In genomic region chr4:17577660-17578481, GRCh38 we compare ENCODE assay signal across 8 cellular contexts. TPM values are rescaled to one million over a fixed set of nuclear protein-coding genes. Genes with fewer than 3 reads are reported as not detected.
DNase-seq lines count a peak whose midpoint lies in the region; ATAC-seq and TF ChIP-seq lines count a peak whose summit lies in the region.

No MANE protein-coding gene starts in this region.

- H3K9me3 Mint-ChIP-seq in activated CD4-positive, alpha-beta T cell treated with anti-CD3 and anti-CD28 coated beads, Interleukin-2, amount 10 ng/mL, durations not matched to agents 24 days and 14 days, result no peaks in the 10 kb centered on the region
- H3K9me3 Mint-ChIP-seq in mesothelial cell of epicardium, result no peaks in the 10 kb centered on the region
- H3K9me3 Mint-ChIP-seq in stimulated activated naive CD8-positive, alpha-beta T cell treated with anti-CD3 and anti-CD28 coated beads, Interleukin-15, amount 100 ng/mL, for 72 hours, result no peaks in the 10 kb centered on the region

- H3K4me3 ChIP-seq in endocrine pancreas (ENCODE audit: control insufficient read depth, insufficient read depth, low read length), result peak overlapping the region; percentile 68

- H3K4me1 Mint-ChIP-seq in activated CD4-positive, alpha-beta T cell treated with anti-CD3 and anti-CD28 coated beads, Interleukin-2, amount 10 ng/mL, durations not matched to agents 24 days and 14 days, result peaks cover 37% of the 10 kb centered on the region
- H3K4me1 Mint-ChIP-seq in mesothelial cell of epicardium, result peaks cover 14% of the 10 kb centered on the region
- peaks cover 19% of the 10 kb centered on the region for H3K4me1 Mint-ChIP-seq in stimulated activated naive CD8-positive, alpha-beta T cell treated with anti-CD3 and anti-CD28 coated beads, Interleukin-15, amount 100 ng/mL, for 72 hours

- H3K4me3 Mint-ChIP-seq in activated CD4-positive, alpha-beta T cell treated with anti-CD3 and anti-CD28 coated beads, Interleukin-2, amount 10 ng/mL, durations not matched to agents 24 days and 14 days, result peak overlapping the region; percentile 97
- peak overlapping the region; percentile 83 for H3K4me3 Mint-ChIP-seq in mesothelial cell of epicardium
- peak overlapping the region; percentile 95 to 99 for H3K4me3 Mint-ChIP-seq in stimulated activated naive CD8-positive, alpha-beta T cell treated with anti-CD3 and anti-CD28 coated beads, Interleukin-15, amount 100 ng/mL, for 72 hours

- in situ Hi-C loops in KBM-7 (cut with MboI; ENCODE audit: low pct_unique_long_range_greater_than_20kb, low sequenced_read_pairs), result no loop called here

- H3K36me3 Mint-ChIP-seq in activated CD4-positive, alpha-beta T cell treated with anti-CD3 and anti-CD28 coated beads, Interleukin-2, amount 10 ng/mL, durations not matched to agents 24 days and 14 days (ENCODE audit: low read depth), result peaks cover 34% of the 10 kb centered on the region
- peaks cover 10% of the 10 kb centered on the region for H3K36me3 Mint-ChIP-seq in mesothelial cell of epicardium

- peak; percentile 47 for DNase-seq in DMS53 treated with DMSO at 0.1 percent for 48 hours (lab: John Stamatoyannopoulos, UW; ENCODE audit: unreplicated experiment)
- peak; percentile 37 for DNase-seq in KBM-7
- peak; percentile 77 for DNase-seq in activated CD4-positive, alpha-beta T cell treated with anti-CD3 and anti-CD28 coated beads, Interleukin-2, amount 10 ng/mL, durations not matched to agents 24 days and 14 days
- no peak for DNase-seq in mesothelial cell of epicardium (ENCODE audit: low spot score in 2 of 2, unreplicated experiment in 2 of 2)
- DNase-seq in stimulated activated naive CD8-positive, alpha-beta T cell treated with anti-CD3 and anti-CD28 coated beads, Interleukin-15, amount 100 ng/mL, for 72 hours, result peak in 1 of 2 donors; percentile 11
- no peak for DNase-seq in SHP77 (lab: John Stamatoyannopoulos, UW)

- H3K9ac ChIP-seq in endocrine pancreas (ENCODE audit: control insufficient read depth, insufficient read depth, low read length), result peak overlapping the region; percentile 49

- H3K27me3 Mint-ChIP-seq in activated CD4-positive, alpha-beta T cell treated with anti-CD3 and anti-CD28 coated beads, Interleukin-2, amount 10 ng/mL, durations not matched to agents 24 days and 14 days, result no peaks in the 10 kb centered on the region
- H3K27me3 Mint-ChIP-seq in mesothelial cell of epicardium (ENCODE audit: low read depth), result no peaks in the 10 kb centered on the region
- H3K27me3 Mint-ChIP-seq in stimulated activated naive CD8-positive, alpha-beta T cell treated with anti-CD3 and anti-CD28 coated beads, Interleukin-15, amount 100 ng/mL, for 72 hours, result no peaks in the 10 kb centered on the region

- TF ChIP-seq CTCF in mesothelial cell of epicardium (IDR thresholded peaks at IDR 0.05; ENCODE audit: unreplicated experiment), result no peak

- H3K27ac Mint-ChIP-seq in activated CD4-positive, alpha-beta T cell treated with anti-CD3 and anti-CD28 coated beads, Interleukin-2, amount 10 ng/mL, durations not matched to agents 24 days and 14 days, result peak overlapping the region; percentile 96
- peak overlapping the region; percentile 89 for H3K27ac Mint-ChIP-seq in mesothelial cell of epicardium
- H3K27ac Mint-ChIP-seq in stimulated activated naive CD8-positive, alpha-beta T cell treated with anti-CD3 and anti-CD28 coated beads, Interleukin-15, amount 100 ng/mL, for 72 hours, result peak overlapping the region; percentile 95 to 98

- intact Hi-C loops in activated CD4-positive, alpha-beta T cell treated with anti-CD3 and anti-CD28 coated beads, Interleukin-2, amount 10 ng/mL, durations not matched to agents 24 days and 14 days (cut with micrococcal nuclease), result loop anchor here (1.0 to 5.0 kb wide), 9 partner anchors 29 to 1896 kb away; partner anchors contain the start of genes DCAF16, FAM200B, LCORL and MED28

- H3K27me3 ChIP-seq in endocrine pancreas (ENCODE audit: control insufficient read depth, insufficient read depth, low read length), result no peaks in the 10 kb centered on the region

- H3K36me3 ChIP-seq in endocrine pancreas (ENCODE audit: control insufficient read depth, insufficient read depth, low read length), result no peaks in the 10 kb centered on the region

- H3K9me3 ChIP-seq in endocrine pancreas (ENCODE audit: control insufficient read depth, low read length), result no peaks in the 10 kb centered on the region

- H3K4me1 ChIP-seq in endocrine pancreas (ENCODE audit: control insufficient read depth, insufficient read depth, low read length), result no peaks in the 10 kb centered on the region

- ATAC-seq in GM21515 (IDR thresholded peaks at IDR 0.05; ENCODE audit: unreplicated experiment), result peak; percentile 7
- ATAC-seq in stimulated activated naive CD8-positive, alpha-beta T cell treated with anti-CD3 and anti-CD28 coated beads, Interleukin-15, amount 100 ng/mL, for 72 hours, result peak; percentile 42

RNA-seq across cellular contexts. Expression of gene LAP3, which starts 0.9 kb away (rescaled TPM):
- 114 and 126 TPM in 2 replicates for total RNA-seq in activated CD4-positive, alpha-beta T cell treated with anti-CD3 and anti-CD28 coated beads, Interleukin-2, amount 10 ng/mL, durations not matched to agents 24 days and 14 days
- 36.7 to 38.5 TPM (median 38.1 TPM) in 3 replicates for total RNA-seq in mesothelial cell of epicardium

RNA-seq across cellular contexts. Expression of gene MED28, which starts 36.6 kb away (rescaled TPM):
- total RNA-seq in activated CD4-positive, alpha-beta T cell treated with anti-CD3 and anti-CD28 coated beads, Interleukin-2, amount 10 ng/mL, durations not matched to agents 24 days and 14 days, result 54.5 and 55.5 TPM in 2 replicates
- total RNA-seq in mesothelial cell of epicardium, result 105 to 116 TPM (median 113 TPM) in 3 replicates

Comparison
In these comparisons a context has a peak if more than half of its experiments do, and no peak if none do; other contexts are left out.
1. DNase-seq: peak in DMS53 treated with DMSO at 0.1 percent for 48 hours (single experiment), KBM-7 (single experiment) and activated CD4-positive, alpha-beta T cell treated with anti-CD3 and anti-CD28 coated beads, Interleukin-2, amount 10 ng/mL, durations not matched to agents 24 days and 14 days (single experiment); none in mesothelial cell of epicardium (0 of 2) and SHP77 (0 of 2).
2. Peak in every context shown above with its lines, with median percentiles within 50 percentile points of each other: H3K27ac Mint-ChIP-seq and H3K4me3 Mint-ChIP-seq.